Comparison of ENCODE assay signal across 15 cellular contexts in the genomic region with DNA sequence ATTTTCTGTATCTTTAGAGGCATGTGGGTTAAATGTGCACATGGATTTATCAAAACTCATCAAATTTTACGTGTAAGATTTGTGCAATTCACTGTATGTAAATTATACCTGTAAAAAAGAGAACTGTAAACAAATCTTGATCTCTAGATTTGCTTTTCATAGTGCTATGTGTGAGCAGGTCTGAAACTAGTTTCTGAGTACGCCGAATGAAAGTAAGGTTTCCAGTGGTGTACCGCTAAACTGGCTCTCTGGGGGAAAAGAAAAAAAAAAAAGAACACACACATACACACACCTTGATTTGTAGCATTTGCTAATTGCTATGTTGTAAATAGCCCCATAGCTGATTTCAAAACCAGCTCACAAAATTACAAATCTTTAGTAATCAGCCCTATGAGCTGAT. TPM values are rescaled to one million over a fixed set of nuclear protein-coding genes. Genes with fewer than 3 reads are reported as not detected.
DNase-seq lines count a peak whose midpoint lies in the region; ATAC-seq and TF ChIP-seq lines count a peak whose summit lies in the region.
"Had no signal": no experiment of that assay in that cellular context is flagged by ENCODE, and none has a peak within 500 bp of the region (broad histone marks: within the 10 kb centered on the region; RNA-seq: fewer than 3 reads in every experiment).

No MANE protein-coding gene starts in this region.

- DNase-seq in trophoblast cell (no peak), NCI-H2196 (lab: John Stamatoyannopoulos, UW; ENCODE audit: unreplicated experiment) (no peak), spleen (no peak), mesothelial cell of epicardium (ENCODE audit: low spot score in 2 of 2, unreplicated experiment in 2 of 2) (no peak)
- DNase-seq: BE2C; effector CD4-positive, alpha-beta T cell; GOT3; KG1; PC-9; stimulated activated CD4-positive, alpha-beta T cell treated with anti-CD3 and anti-CD28 coated beads, Interleukin-2, amount 100 ng/mL, for 24 hours; stomach had no signal

- no peak overlapping the region for H4K91ac ChIP-seq in trophoblast cell (ENCODE audit: low read depth, low read length)

- H2BK5ac ChIP-seq in trophoblast cell (ENCODE audit: low read depth, low read length, poor library complexity), result no peak overlapping the region

- H2AFZ ChIP-seq in trophoblast cell (ENCODE audit: insufficient read depth, low read length, poor library complexity), result no peak overlapping the region
- H2AFZ ChIP-seq: PC-9 had no signal

- H3K9me3 ChIP-seq in trophoblast cell (ENCODE audit: insufficient read depth, low read depth, low read length), result no peaks in the 10 kb centered on the region
- H3K9me3 ChIP-seq in spleen, result peaks cover 0 to 3% (median 0%) of the 10 kb centered on the region in 8 donors
- H3K9me3 ChIP-seq: BE2C, stomach had no signal

- no peak overlapping the region for H3K27ac ChIP-seq in trophoblast cell (ENCODE audit: low read depth, low read length)
- no peak overlapping the region for H3K27ac ChIP-seq in spleen
- H3K27ac ChIP-seq: PC-9, stomach had no signal

- no peak overlapping the region for H3K27ac Mint-ChIP-seq in mesothelial cell of epicardium

- no peaks in the 10 kb centered on the region for H3K36me3 ChIP-seq in trophoblast cell (ENCODE audit: control insufficient read depth in 1 of 2, insufficient read depth in 2 of 2, low read length in 2 of 2)
- H3K36me3 ChIP-seq in spleen, result no peaks in the 10 kb centered on the region
- H3K36me3 ChIP-seq: BE2C, stomach had no signal

- no peaks in the 10 kb centered on the region for H3K9me3 Mint-ChIP-seq in mesothelial cell of epicardium

- H2BK120ac ChIP-seq in trophoblast cell (ENCODE audit: insufficient read depth, low read length, poor library complexity), result no peak overlapping the region

- no peak overlapping the region for H3K18ac ChIP-seq in trophoblast cell (ENCODE audit: low read length)

- no peak overlapping the region for H4K12ac ChIP-seq in trophoblast cell (ENCODE audit: low read depth, low read length)

- H2AK5ac ChIP-seq in trophoblast cell (ENCODE audit: low read length), result no peak overlapping the region

- no peaks in the 10 kb centered on the region for H3K79me1 ChIP-seq in trophoblast cell (ENCODE audit: low read length)

- no peaks in the 10 kb centered on the region for H3K4me1 Mint-ChIP-seq in mesothelial cell of epicardium

- ATAC-seq in GM18505 (IDR thresholded peaks at IDR 0.05; ENCODE audit: unreplicated experiment) (peak; percentile 63), GM21381 (IDR thresholded peaks at IDR 0.05; ENCODE audit: unreplicated experiment) (peak; percentile 85), HG02970 (IDR thresholded peaks at IDR 0.05; ENCODE audit: low FRiP score, unreplicated experiment) (peak; percentile 62), HG03571 (IDR thresholded peaks at IDR 0.05; ENCODE audit: unreplicated experiment) (peak; percentile 72)

- intact Hi-C loops in spleen (cut with DNase I; ENCODE audit: low total_unique reads), result no loop called here

- H4K8ac ChIP-seq in trophoblast cell (ENCODE audit: low read depth, low read length), result no peak overlapping the region

- no peak overlapping the region for H3K4me3 Mint-ChIP-seq in mesothelial cell of epicardium

- TF ChIP-seq CTCF in spleen (IDR thresholded peaks at IDR 0.05 in 8 of 11, conservative IDR thresholded peaks at IDR 0.05 in 3 of 11), result no peak
- no peak for TF ChIP-seq CTCF in mesothelial cell of epicardium (IDR thresholded peaks at IDR 0.05; ENCODE audit: unreplicated experiment)

- H3K36me3 Mint-ChIP-seq in mesothelial cell of epicardium, result no peaks in the 10 kb centered on the region

- no peak overlapping the region for H2BK12ac ChIP-seq in trophoblast cell (ENCODE audit: low read length)

- peaks cover 25% of the 10 kb centered on the region for H3K27me3 Mint-ChIP-seq in mesothelial cell of epicardium (ENCODE audit: low read depth)

- H3K4me1 ChIP-seq in trophoblast cell (ENCODE audit: control insufficient read depth in 1 of 2, insufficient read depth in 2 of 2, low read length in 2 of 2) (no peaks in the 10 kb centered on the region), spleen (peaks cover 0 to 8% (median 0%) of the 10 kb centered on the region in 6 donors)
- H3K4me1 ChIP-seq: BE2C, stomach had no signal

- H3K4me3 ChIP-seq in trophoblast cell (ENCODE audit: low read depth, low read length) (no peak overlapping the region), spleen (no peak overlapping the region)
- H3K4me3 ChIP-seq: PC-9, stomach had no signal

- no peak overlapping the region for H3K4ac ChIP-seq in trophoblast cell (ENCODE audit: low read depth, low read length)

- H3K79me2 ChIP-seq in trophoblast cell (ENCODE audit: control insufficient read depth, insufficient read depth, low read length, poor library complexity), result no peaks in the 10 kb centered on the region

- H3K14ac ChIP-seq in trophoblast cell (ENCODE audit: low read length), result no peak overlapping the region

- H3K27me3 ChIP-seq in trophoblast cell (ENCODE audit: insufficient read depth, low read length) (no peaks in the 10 kb centered on the region), spleen (replicated peaks in 1 of 7) (no peaks in the 10 kb centered on the region)
- H3K27me3 ChIP-seq: BE2C, stomach had no signal

- no CpG with 5 or more reads among the region's 4 CpGs for WGBS in trophoblast cell (ENCODE audit: extremely low coverage, insufficient coverage, insufficient read length)
- WGBS in spleen, 5 donors, result 67 to 86% (median 83%) methylated on average over 4 of the region's 4 CpGs

- TF ChIP-seq POLR2A in GM18505 (IDR thresholded peaks at IDR 0.05; ENCODE audit: borderline replicate concordance, extremely low read depth, insufficient read depth, insufficient read length) (no peak), spleen (IDR thresholded peaks at IDR 0.05) (no peak)

- no peak overlapping the region for H3K9ac ChIP-seq in trophoblast cell (ENCODE audit: low read length)

- no peak overlapping the region for H3K23ac ChIP-seq in trophoblast cell (ENCODE audit: low read length)

- no peak overlapping the region for H3K4me2 ChIP-seq in trophoblast cell (ENCODE audit: low read length)
- H3K4me2 ChIP-seq: PC-9 had no signal

RNA-seq across cellular contexts. Expression of gene SLC41A2, which starts 8.6 kb away (rescaled TPM):
- 7.4 and 8.6 TPM in 2 replicates for polyA plus RNA-seq in trophoblast cell (2013)
- total RNA-seq in spleen (10 to 100 TPM in 6 of 7 donors, 1 to 10 TPM in 1; 6.8 to 21.1 (median 13.6) TPM), mesothelial cell of epicardium (5.9 to 10.1 TPM (median 6.9 TPM) in 3 replicates)
- 1 to 10 TPM; 1.1 to 1.9 (median 1.5) TPM for polyA plus RNA-seq in spleen

RNA-seq across cellular contexts. Expression of gene NOPCHAP1, which starts 19.4 kb away (rescaled TPM):
- polyA plus RNA-seq in trophoblast cell (2013), result 25.3 and 26.0 TPM in 2 replicates
- total RNA-seq in spleen (10 to 100 TPM in 3 of 7 donors, 1 to 10 TPM in 4; 2.5 to 15.1 (median 8.6) TPM), mesothelial cell of epicardium (17.1 to 22.8 TPM (median 18.6 TPM) in 3 replicates)
- polyA plus RNA-seq in spleen, result 10 to 100 TPM in 2 of 3 donors, 1 to 10 TPM in 1; 9.5 to 13.1 (median 12.2) TPM
